In genomic region chr4:118278473-118279274, GRCh38 we compare ENCODE assay signal across 8 cellular contexts.
A peak's percentile ranks its signal among the peaks of the same experiment; 100 is the strongest.
DNase-seq lines count a peak whose midpoint lies in the region; ATAC-seq, FAIRE-seq and TF ChIP-seq lines count a peak whose summit lies in the region.

No MANE protein-coding gene starts in this region.

- peak overlapping the region; percentile 89 for H3K4me2 ChIP-seq in keratinocyte (ENCODE audit: control insufficient read depth, extremely low read depth, insufficient read depth, low read depth, low read length)

- H3K4me3 ChIP-seq in keratinocyte (ENCODE audit: control insufficient read depth in 2 of 3, extremely low read depth in 1 of 3, insufficient read depth in 2 of 3, low read depth in 1 of 3, low read length in 3 of 3) = peak overlapping the region; percentile 84 to 98 (median 94)

- H2AFZ ChIP-seq in keratinocyte (ENCODE audit: control insufficient read depth, low read length) = peak overlapping the region; percentile 77

- DNase-seq in AG20443 (ENCODE audit: low spot score) (peak; percentile 97), NCI-H446 (lab: John Stamatoyannopoulos, UW) (peak; percentile 80 to 94), cerebellar nuclear complex (lab: John Stamatoyannopoulos, UW) (peak; percentile 68 to 80), keratinocyte (ENCODE audit: low read depth, low spot score) (peak; percentile 75)
- peak; percentile 94 to 96 for DNase-seq in stimulated activated CD4-positive, alpha-beta T cell treated with anti-CD3 and anti-CD28 coated beads, Interleukin-15, amount 100 ng/mL, for 1 hour (ENCODE audit: low read depth in 1 of 2, low spot score in 1 of 2)

- no peaks in the 10 kb centered on the region for H3K9me1 ChIP-seq in keratinocyte (ENCODE audit: control insufficient read depth, extremely low read depth, insufficient read depth, low read length)

- peaks cover 2 to 19% of the 10 kb centered on the region in 2 experiments for H3K36me3 ChIP-seq in keratinocyte (ENCODE audit: control insufficient read depth in 2 of 2, extremely low read depth in 1 of 2, insufficient read depth in 2 of 2, low read length in 2 of 2)

- no peak for TF ChIP-seq CTCF in keratinocyte (optimal IDR thresholded peaks at IDR 0.05 in 1 of 3, IDR thresholded peaks at IDR 0.05 in 1 of 3, conservative IDR thresholded peaks at IDR 0.05 in 1 of 3; ENCODE audit: extremely low read depth in 1 of 3, insufficient read depth in 2 of 3, low read length in 3 of 3)

- peaks cover 13% of the 10 kb centered on the region for H3K4me1 ChIP-seq in keratinocyte (ENCODE audit: control insufficient read depth, extremely low read depth, insufficient read depth, low read length)

- H3K27me3 ChIP-seq in keratinocyte (ENCODE audit: control insufficient read depth, extremely low read depth, insufficient read depth, low read length) = no peaks in the 10 kb centered on the region

- peaks cover 15% of the 10 kb centered on the region for H3K79me2 ChIP-seq in keratinocyte (ENCODE audit: control insufficient read depth, insufficient read depth, low read length)

- dilution Hi-C loops in keratinocyte (cut with MboI; ENCODE audit: extremely low pct_ligation_motif_present, low sequenced_read_pairs) = no loop called here

- no peaks in the 10 kb centered on the region for H3K9me3 ChIP-seq in keratinocyte (ENCODE audit: control insufficient read depth, low read depth, low read length)

- H4K20me1 ChIP-seq in keratinocyte (ENCODE audit: control insufficient read depth, extremely low read depth, insufficient read depth, low read length) = no peaks in the 10 kb centered on the region

- peak overlapping the region; percentile 97 for H3K27ac ChIP-seq in keratinocyte (ENCODE audit: control insufficient read depth, insufficient read depth, low read length)

- FAIRE-seq in keratinocyte (lab: Jason Lieb, UNC) = no peak

- ATAC-seq in GM19043 (IDR thresholded peaks at IDR 0.05; ENCODE audit: low read depth, unreplicated experiment) (peak; percentile 84), HG03354 (IDR thresholded peaks at IDR 0.05; ENCODE audit: poor library complexity, severe bottlenecking, unreplicated experiment) (peak; percentile 92)
- peak; percentile 92 to 94 for ATAC-seq in activated CD4-positive, CD25-positive, alpha-beta regulatory T cell treated with anti-CD3 and anti-CD28 coated beads, Interleukin-2, amount 50 U/mL, for 24 hours

- H3K9ac ChIP-seq in keratinocyte (ENCODE audit: control insufficient read depth, extremely low read depth, insufficient read depth, low read length) = peak overlapping the region; percentile 99

Comparison
In these comparisons a context has a peak if more than half of its experiments do, and no peak if none do; other contexts are left out.
1. Peak in every context shown above with its lines: DNase-seq, ATAC-seq, H3K4me3 ChIP-seq and H3K27ac ChIP-seq.